Comparison of ENCODE assay signal across 10 cellular contexts in the genomic region with DNA sequence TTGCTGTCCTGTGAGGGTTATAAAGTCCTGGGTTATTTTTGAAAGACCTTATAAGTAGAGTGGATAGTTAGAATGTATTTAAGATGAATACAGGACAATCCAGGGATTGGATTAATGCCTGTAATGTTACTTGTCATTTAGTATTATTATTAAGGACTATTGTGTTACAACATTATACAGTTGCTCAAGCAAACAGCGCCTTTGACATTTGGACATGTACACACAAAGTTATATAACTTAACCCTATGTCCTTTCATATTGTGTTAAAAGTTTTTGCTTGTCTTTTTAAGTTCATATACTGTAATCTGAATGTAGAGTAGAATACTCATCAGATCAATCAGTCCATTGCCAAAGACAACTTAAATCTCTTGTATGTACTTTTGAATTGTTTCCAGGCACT.
"Had no signal": no experiment of that assay in that cellular context is flagged by ENCODE, and none has a peak within 500 bp of the region (broad histone marks: within the 10 kb centered on the region; RNA-seq: fewer than 3 reads in every experiment).

No MANE protein-coding gene starts in this region.

- H3K4me1 Mint-ChIP-seq: stimulated activated effector memory CD8-positive, alpha-beta T cell treated with anti-CD3 and anti-CD28 coated beads, Interleukin-12 subunit alpha, Interleukin-12 subunit beta, amount 100 ng/mL, for 72 hours had no signal

- H3K9me3 ChIP-seq: lower lobe of right lung, tibial nerve had no signal

- H3K27me3 ChIP-seq: tibial nerve had no signal

- H3K36me3 Mint-ChIP-seq: naive B cell; stimulated activated effector memory CD8-positive, alpha-beta T cell treated with anti-CD3 and anti-CD28 coated beads, Interleukin-12 subunit alpha, Interleukin-12 subunit beta, amount 100 ng/mL, for 72 hours had no signal

- DNase-seq: foreskin melanocyte, lower lobe of right lung, midbrain, naive B cell, occipital lobe had no signal

- ATAC-seq: activated CD4-positive, CD25-positive, alpha-beta regulatory T cell treated with anti-CD3 and anti-CD28 coated beads, Interleukin-2, amount 50 U/mL, for 24 hours; lower lobe of right lung; stimulated activated effector memory CD8-positive, alpha-beta T cell treated with anti-CD3 and anti-CD28 coated beads, Interleukin-12 subunit alpha, Interleukin-12 subunit beta, amount 100 ng/mL, for 72 hours had no signal

- H3K4me3 ChIP-seq: lower lobe of right lung, smooth muscle cell, tibial nerve had no signal

- H3K9me3 Mint-ChIP-seq: activated naive CD4-positive, alpha-beta T cell treated with anti-CD3 and anti-CD28 coated beads, Interleukin-2, amount 50 U/mL, for 24 hours; stimulated activated effector memory CD8-positive, alpha-beta T cell treated with anti-CD3 and anti-CD28 coated beads, Interleukin-12 subunit alpha, Interleukin-12 subunit beta, amount 100 ng/mL, for 72 hours had no signal

- H3K27ac Mint-ChIP-seq: activated naive CD4-positive, alpha-beta T cell treated with anti-CD3 and anti-CD28 coated beads, Interleukin-2, amount 50 U/mL, for 24 hours; naive B cell; stimulated activated effector memory CD8-positive, alpha-beta T cell treated with anti-CD3 and anti-CD28 coated beads, Interleukin-12 subunit alpha, Interleukin-12 subunit beta, amount 100 ng/mL, for 72 hours had no signal

- H3K4me3 Mint-ChIP-seq: activated naive CD4-positive, alpha-beta T cell treated with anti-CD3 and anti-CD28 coated beads, Interleukin-2, amount 50 U/mL, for 24 hours; stimulated activated effector memory CD8-positive, alpha-beta T cell treated with anti-CD3 and anti-CD28 coated beads, Interleukin-12 subunit alpha, Interleukin-12 subunit beta, amount 100 ng/mL, for 72 hours had no signal

- H3K27ac ChIP-seq: lower lobe of right lung, tibial nerve had no signal

- H3K36me3 ChIP-seq: lower lobe of right lung, tibial nerve had no signal
